In genomic region chr10:126013489-126014281, GRCh38 we compare ENCODE assay signal across 1 cellular context.
TF ChIP-seq lines count a peak whose summit lies in the region.

No MANE protein-coding gene starts in this region.

TF ChIP-seq in K562, 482 proteins besides CTCF, POLR2A, EP300 and RAD21 (continued from another document and continues in another):
- TF ChIP-seq MYNN (IDR thresholded peaks at IDR 0.05) = no peak
- TF ChIP-seq MYNN (CRISPR knock-in tag; IDR thresholded peaks at IDR 0.05) = no peak
- no peak for TF ChIP-seq MCM2 (IDR thresholded peaks at IDR 0.05; ENCODE audit: low read depth)
- TF ChIP-seq CBX2 (IDR thresholded peaks at IDR 0.05; ENCODE audit: insufficient read depth, low read length, poor library complexity, severe bottlenecking) = no peak
- TF ChIP-seq, protein P1, sequence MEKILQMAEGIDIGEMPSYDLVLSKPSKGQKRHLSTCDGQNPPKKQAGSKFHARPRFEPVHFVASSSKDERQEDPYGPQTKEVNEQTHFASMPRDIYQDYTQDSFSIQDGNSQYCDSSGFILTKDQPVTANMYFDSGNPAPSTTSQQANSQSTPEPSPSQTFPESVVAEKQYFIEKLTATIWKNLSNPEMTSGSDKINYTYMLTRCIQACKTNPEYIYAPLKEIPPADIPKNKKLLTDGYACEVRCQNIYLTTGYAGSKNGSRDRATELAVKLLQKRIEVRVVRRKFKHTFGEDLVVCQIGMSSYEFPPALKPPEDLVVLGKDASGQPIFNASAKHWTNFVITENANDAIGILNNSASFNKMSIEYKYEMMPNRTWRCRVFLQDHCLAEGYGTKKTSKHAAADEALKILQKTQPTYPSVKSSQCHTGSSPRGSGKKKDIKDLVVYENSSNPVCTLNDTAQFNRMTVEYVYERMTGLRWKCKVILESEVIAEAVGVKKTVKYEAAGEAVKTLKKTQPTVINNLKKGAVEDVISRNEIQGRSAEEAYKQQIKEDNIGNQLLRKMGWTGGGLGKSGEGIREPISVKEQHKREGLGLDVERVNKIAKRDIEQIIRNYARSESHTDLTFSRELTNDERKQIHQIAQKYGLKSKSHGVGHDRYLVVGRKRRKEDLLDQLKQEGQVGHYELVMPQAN (IDR thresholded peaks at IDR 0.05; ENCODE audit: borderline replicate concordance) = no peak
- no peak for TF ChIP-seq SETDB1 (IDR thresholded peaks at IDR 0.05; ENCODE audit: low read length)
- no peak for TF ChIP-seq ZSCAN29 (IDR thresholded peaks at IDR 0.05)
- TF ChIP-seq SMARCE1 (IDR thresholded peaks at IDR 0.05) = peak; percentile 56; the same call in 1 of the 2 replicates
- no peak for TF ChIP-seq TAF15 (IDR thresholded peaks at IDR 0.05; ENCODE audit: low read depth, low read length)
- TF ChIP-seq RCOR1 (IDR thresholded peaks at IDR 0.05; ENCODE audit: borderline replicate concordance in 1 of 2, low read depth in 2 of 2, low read length in 2 of 2) = peak in 1 of 2 experiments; percentile 60; a peak in 1 of 4 replicates
- TF ChIP-seq ZFP1 (CRISPR knock-in tag; IDR thresholded peaks at IDR 0.05) = no peak
- TF ChIP-seq ZNF282 (CRISPR knock-in tag; IDR thresholded peaks at IDR 0.05) = no peak
- no peak for TF ChIP-seq MAFG (tag; conservative IDR thresholded peaks at IDR 0.05)
- TF ChIP-seq KLF16 (IDR thresholded peaks at IDR 0.05) = 0 out of 2 replicates have a peak, but pooled peaks have one; percentile 33
- TF ChIP-seq ZNF780A (CRISPR knock-in tag; IDR thresholded peaks at IDR 0.05) = no peak
- TF ChIP-seq ELF4 (CRISPR knock-in tag; IDR thresholded peaks at IDR 0.05) = no peak
- TF ChIP-seq HNRNPL (IDR thresholded peaks at IDR 0.05; ENCODE audit: low read depth, low read length) = no peak
- TF ChIP-seq ARID1B (IDR thresholded peaks at IDR 0.05) = peak; percentile 78
- peak; percentile 48; the same call in 1 of the 2 replicates for TF ChIP-seq MTA2 (IDR thresholded peaks at IDR 0.05; ENCODE audit: low read depth)
- peak; percentile 33; the same call in 1 of the 2 replicates for TF ChIP-seq DPF2 (IDR thresholded peaks at IDR 0.05)
- TF ChIP-seq THRB (CRISPR knock-in tag; conservative IDR thresholded peaks at IDR 0.05) = no peak
- no peak for TF ChIP-seq RBM17 (IDR thresholded peaks at IDR 0.05; ENCODE audit: borderline replicate concordance, low read depth, low read length)
- no peak for TF ChIP-seq TBP (optimal IDR thresholded peaks at IDR 0.05; ENCODE audit: low read depth, low read length)
- TF ChIP-seq, protein P2, sequence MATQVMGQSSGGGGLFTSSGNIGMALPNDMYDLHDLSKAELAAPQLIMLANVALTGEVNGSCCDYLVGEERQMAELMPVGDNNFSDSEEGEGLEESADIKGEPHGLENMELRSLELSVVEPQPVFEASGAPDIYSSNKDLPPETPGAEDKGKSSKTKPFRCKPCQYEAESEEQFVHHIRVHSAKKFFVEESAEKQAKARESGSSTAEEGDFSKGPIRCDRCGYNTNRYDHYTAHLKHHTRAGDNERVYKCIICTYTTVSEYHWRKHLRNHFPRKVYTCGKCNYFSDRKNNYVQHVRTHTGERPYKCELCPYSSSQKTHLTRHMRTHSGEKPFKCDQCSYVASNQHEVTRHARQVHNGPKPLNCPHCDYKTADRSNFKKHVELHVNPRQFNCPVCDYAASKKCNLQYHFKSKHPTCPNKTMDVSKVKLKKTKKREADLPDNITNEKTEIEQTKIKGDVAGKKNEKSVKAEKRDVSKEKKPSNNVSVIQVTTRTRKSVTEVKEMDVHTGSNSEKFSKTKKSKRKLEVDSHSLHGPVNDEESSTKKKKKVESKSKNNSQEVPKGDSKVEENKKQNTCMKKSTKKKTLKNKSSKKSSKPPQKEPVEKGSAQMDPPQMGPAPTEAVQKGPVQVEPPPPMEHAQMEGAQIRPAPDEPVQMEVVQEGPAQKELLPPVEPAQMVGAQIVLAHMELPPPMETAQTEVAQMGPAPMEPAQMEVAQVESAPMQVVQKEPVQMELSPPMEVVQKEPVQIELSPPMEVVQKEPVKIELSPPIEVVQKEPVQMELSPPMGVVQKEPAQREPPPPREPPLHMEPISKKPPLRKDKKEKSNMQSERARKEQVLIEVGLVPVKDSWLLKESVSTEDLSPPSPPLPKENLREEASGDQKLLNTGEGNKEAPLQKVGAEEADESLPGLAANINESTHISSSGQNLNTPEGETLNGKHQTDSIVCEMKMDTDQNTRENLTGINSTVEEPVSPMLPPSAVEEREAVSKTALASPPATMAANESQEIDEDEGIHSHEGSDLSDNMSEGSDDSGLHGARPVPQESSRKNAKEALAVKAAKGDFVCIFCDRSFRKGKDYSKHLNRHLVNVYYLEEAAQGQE (CRISPR knock-in tag; IDR thresholded peaks at IDR 0.05; ENCODE audit: low read depth) = no peak
- TF ChIP-seq THRA (IDR thresholded peaks at IDR 0.05) = no peak
- TF ChIP-seq CTCFL (IDR thresholded peaks at IDR 0.05; ENCODE audit: borderline replicate concordance, insufficient read depth, low read depth, low read length, poor library complexity, severe bottlenecking) = no peak
- no peak for TF ChIP-seq MBD1 (CRISPR knock-in tag; IDR thresholded peaks at IDR 0.05)
- TF ChIP-seq, protein P3, sequence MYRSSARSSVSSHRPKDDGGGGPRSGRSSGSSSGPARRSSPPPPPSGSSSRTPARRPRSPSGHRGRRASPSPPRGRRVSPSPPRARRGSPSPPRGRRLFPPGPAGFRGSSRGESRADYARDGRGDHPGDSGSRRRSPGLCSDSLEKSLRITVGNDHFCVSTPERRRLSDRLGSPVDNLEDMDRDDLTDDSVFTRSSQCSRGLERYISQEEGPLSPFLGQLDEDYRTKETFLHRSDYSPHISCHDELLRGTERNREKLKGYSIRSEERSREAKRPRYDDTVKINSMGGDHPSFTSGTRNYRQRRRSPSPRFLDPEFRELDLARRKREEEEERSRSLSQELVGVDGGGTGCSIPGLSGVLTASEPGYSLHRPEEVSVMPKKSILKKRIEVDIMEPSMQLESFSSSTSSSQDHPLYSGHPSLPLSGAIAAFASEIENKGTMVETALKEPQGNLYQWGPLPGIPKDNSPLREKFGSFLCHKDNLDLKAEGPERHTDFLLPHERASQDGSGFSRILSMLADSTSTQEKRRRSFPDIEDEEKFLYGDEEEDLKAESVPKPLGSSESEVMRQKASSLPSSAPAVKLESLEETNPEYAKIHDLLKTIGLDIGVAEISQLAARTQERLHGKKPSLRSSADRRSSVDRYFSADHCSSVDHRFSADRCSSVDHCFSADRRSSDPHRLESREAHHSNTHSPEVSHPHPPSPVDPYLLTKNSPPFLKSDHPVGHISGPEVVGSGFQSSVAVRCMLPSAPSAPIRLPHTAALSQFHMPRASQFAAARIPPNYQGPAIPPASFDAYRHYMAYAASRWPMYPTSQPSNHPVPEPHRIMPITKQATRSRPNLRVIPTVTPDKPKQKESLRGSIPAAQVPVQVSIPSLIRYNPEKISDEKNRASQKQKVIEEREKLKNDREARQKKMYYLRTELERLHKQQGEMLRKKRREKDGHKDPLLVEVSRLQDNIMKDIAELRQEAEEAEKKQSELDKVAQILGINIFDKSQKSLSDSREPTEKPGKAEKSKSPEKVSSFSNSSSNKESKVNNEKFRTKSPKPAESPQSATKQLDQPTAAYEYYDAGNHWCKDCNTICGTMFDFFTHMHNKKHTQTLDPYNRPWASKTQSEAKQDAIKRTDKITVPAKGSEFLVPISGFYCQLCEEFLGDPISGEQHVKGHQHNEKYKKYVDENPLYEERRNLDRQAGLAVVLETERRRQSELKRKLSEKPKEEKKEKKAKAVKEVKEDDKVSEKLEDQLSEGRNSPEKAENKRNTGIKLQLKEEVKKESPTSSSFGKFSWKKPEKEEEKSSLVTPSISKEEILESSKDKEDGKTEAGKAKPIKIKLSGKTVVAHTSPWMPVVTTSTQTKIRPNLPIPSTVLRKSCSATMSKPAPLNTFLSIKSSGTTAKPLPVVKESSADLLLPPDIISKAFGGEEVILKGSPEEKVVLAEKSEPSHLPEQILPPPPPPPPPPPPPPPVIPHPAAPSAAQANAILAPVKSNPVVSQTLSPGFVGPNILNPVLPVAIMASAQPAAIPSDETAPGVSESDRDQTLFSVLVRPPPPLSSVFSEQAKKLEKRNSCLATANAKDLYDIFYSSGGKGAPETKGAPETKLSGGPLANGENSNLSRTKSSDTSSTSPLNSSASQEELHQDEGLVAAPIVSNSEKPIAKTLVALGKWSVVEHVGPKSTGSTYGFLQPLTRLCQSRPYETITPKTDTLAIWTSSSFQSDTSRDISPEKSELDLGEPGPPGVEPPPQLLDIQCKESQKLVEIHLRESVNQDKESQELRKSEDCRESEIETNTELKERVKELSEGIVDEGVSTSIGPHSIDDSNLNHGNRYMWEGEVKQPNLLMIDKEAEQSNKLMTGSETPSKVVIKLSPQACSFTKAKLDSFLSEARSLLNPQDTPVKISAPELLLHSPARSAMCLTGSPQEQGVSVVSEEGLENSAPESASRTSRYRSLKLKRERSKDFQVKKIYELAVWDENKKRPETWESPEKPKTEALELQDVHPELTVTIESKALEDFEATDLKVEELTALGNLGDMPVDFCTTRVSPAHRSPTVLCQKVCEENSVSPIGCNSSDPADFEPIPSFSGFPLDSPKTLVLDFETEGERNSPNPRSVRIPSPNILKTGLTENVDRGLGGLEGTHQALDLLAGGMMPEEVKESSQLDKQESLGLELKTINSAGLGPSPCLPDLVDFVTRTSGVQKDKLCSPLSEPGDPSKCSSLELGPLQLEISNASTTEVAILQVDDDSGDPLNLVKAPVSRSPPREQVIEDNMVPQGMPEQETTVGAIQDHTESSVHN (IDR thresholded peaks at IDR 0.05; ENCODE audit: borderline replicate concordance in 1 of 2, low read depth in 1 of 2) = no peak
- TF ChIP-seq, protein P4, sequence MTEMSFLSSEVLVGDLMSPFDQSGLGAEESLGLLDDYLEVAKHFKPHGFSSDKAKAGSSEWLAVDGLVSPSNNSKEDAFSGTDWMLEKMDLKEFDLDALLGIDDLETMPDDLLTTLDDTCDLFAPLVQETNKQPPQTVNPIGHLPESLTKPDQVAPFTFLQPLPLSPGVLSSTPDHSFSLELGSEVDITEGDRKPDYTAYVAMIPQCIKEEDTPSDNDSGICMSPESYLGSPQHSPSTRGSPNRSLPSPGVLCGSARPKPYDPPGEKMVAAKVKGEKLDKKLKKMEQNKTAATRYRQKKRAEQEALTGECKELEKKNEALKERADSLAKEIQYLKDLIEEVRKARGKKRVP (CRISPR knock-in tag; IDR thresholded peaks at IDR 0.05) = no peak
- peak; percentile 12 to 60; a peak in 2 of 4 replicates for TF ChIP-seq TRIM24 (IDR thresholded peaks at IDR 0.05)
- TF ChIP-seq EGR1 (conservative IDR thresholded peaks at IDR 0.05) = peak; percentile 57
- TF ChIP-seq CBX8 (IDR thresholded peaks at IDR 0.05; ENCODE audit: borderline replicate concordance, extremely low read depth, low read depth, low read length, poor library complexity, severe bottlenecking) = no peak
- TF ChIP-seq KLF13 (tag; IDR thresholded peaks at IDR 0.05; ENCODE audit: borderline replicate concordance, low read depth) = no peak
- TF ChIP-seq IFI16 (CRISPR knock-in tag; IDR thresholded peaks at IDR 0.05) = no peak
- peak; percentile 90 for TF ChIP-seq CBFA2T3 (IDR thresholded peaks at IDR 0.05)
- no peak for TF ChIP-seq ZFPM2 (CRISPR knock-in tag; IDR thresholded peaks at IDR 0.05)
- TF ChIP-seq MITF (IDR thresholded peaks at IDR 0.05) = no peak
- no peak for TF ChIP-seq SOX6 (IDR thresholded peaks at IDR 0.05)
